ENCODE assay signal across 8 cellular contexts in genomic region chr9:92728831-92729734, GRCh38. TPM values are rescaled to one million over a fixed set of nuclear protein-coding genes. Genes with fewer than 3 reads are reported as not detected.
DNase-seq lines count a peak whose midpoint lies in the region; ATAC-seq and TF ChIP-seq lines count a peak whose summit lies in the region.

No MANE protein-coding gene starts in this region.

- peaks cover 12% of the 10 kb centered on the region for H3K36me3 ChIP-seq in MG63

- H3K27me3 ChIP-seq in MG63, result no peaks in the 10 kb centered on the region

- H3K36me3 Mint-ChIP-seq in IgD-negative memory B cell (peaks cover 13% of the 10 kb centered on the region), naive B cell (peaks cover 0 to 4% of the 10 kb centered on the region in 2 donors)

- no peak overlapping the region for H3K4me3 ChIP-seq in MG63

- H3K27me3 Mint-ChIP-seq in IgD-negative memory B cell, result no peaks in the 10 kb centered on the region
- no peaks in the 10 kb centered on the region for H3K27me3 Mint-ChIP-seq in naive B cell

- ATAC-seq in GM21619 (IDR thresholded peaks at IDR 0.05; ENCODE audit: unreplicated experiment) (peak; percentile 88), naive B cell (ENCODE audit: low read depth in 2 of 2) (peak; percentile 95 to 96)

- peak overlapping the region; percentile 89 to 98 (median 94) for H3K4me3 Mint-ChIP-seq in IgD-negative memory B cell
- H3K4me3 Mint-ChIP-seq in naive B cell, result peak overlapping the region; percentile 88 to 100 (median 92)

- peak overlapping the region; percentile 91 to 96 (median 96) for H3K27ac Mint-ChIP-seq in IgD-negative memory B cell
- H3K27ac Mint-ChIP-seq in naive B cell, result peak overlapping the region; percentile 86 to 98 (median 94)

- peak; percentile 69 for TF ChIP-seq CTCF in GM12873 (IDR thresholded peaks at IDR 0.05; ENCODE audit: insufficient read depth, low read depth, low read length, missing control alignments)

- H3K4me1 Mint-ChIP-seq in IgD-negative memory B cell, result peaks cover 37 to 67% (median 67%) of the 10 kb centered on the region in 3 donors
- H3K4me1 Mint-ChIP-seq in naive B cell, result peaks cover 66 to 95% (median 91%) of the 10 kb centered on the region in 3 donors

- H3K9me3 Mint-ChIP-seq in IgD-negative memory B cell, result no peaks in the 10 kb centered on the region
- no peaks in the 10 kb centered on the region for H3K9me3 Mint-ChIP-seq in naive B cell

- DNase-seq in cerebellar cortex (ENCODE audit: low spot score) (peak; percentile 24), naive B cell (peak; percentile 76), MG63 (no peak), NCI-H2081 (lab: John Stamatoyannopoulos, UW) (no peak), midbrain (lab: John Stamatoyannopoulos, UW) (no peak)

- H3K9me3 ChIP-seq in MG63, result no peaks in the 10 kb centered on the region

RNA-seq across cellular contexts. Expression of gene BICD2, which starts 35.5 kb away (rescaled TPM):
- 32.8 TPM for polyA plus RNA-seq in IgD-negative memory B cell
- polyA plus RNA-seq in naive B cell (ENCODE audit: low read depth in 6 of 6), result 10 to 100 TPM in 5 of 6 donors, 1 to 10 TPM in 1; 4.3 to 41.8 (median 29.6) TPM
- 35.6 and 49.5 TPM in 2 replicates for total RNA-seq in MG63 (2014; rRNA removed; shearing (Covaris generic); ENCODE audit: low replicate concordance)

RNA-seq across cellular contexts. Expression of gene IPPK, which starts 59.2 kb away (rescaled TPM):
- polyA plus RNA-seq in IgD-negative memory B cell (5.2 TPM), naive B cell (ENCODE audit: low read depth in 6 of 6) (10 to 100 TPM in 1 of 6 donors, 1 to 10 TPM in 5; 4.1 to 12.8 (median 6.1) TPM)
- total RNA-seq in MG63 (2014; rRNA removed; shearing (Covaris generic); ENCODE audit: low replicate concordance), result 9.8 and 13.3 TPM in 2 replicates

Comparison
In these comparisons a context has a peak if more than half of its experiments do, and no peak if none do; other contexts are left out.
1. DNase-seq: peak in cerebellar cortex (single experiment) and naive B cell (single experiment); none in MG63 (single experiment), NCI-H2081 (0 of 2) and midbrain (single experiment).